19 cellular contexts compared by ENCODE assay signal in genomic region chr4:25568788-25569231, GRCh38.
"Had no signal": no experiment of that assay in that cellular context is flagged by ENCODE, and none has a peak within 500 bp of the region (broad histone marks: within the 10 kb centered on the region; RNA-seq: fewer than 3 reads in every experiment).

No MANE protein-coding gene starts in this region.

- H3K36me3 ChIP-seq: cardiac muscle cell, heart right ventricle, neutrophil, prostate gland, uterus had no signal

- H3K9me3 ChIP-seq: heart right ventricle, neutrophil, prostate gland, testis, uterus had no signal

- H3K27me3 ChIP-seq: cardiac muscle cell, neutrophil, testis, uterus had no signal

- H3K4me3 ChIP-seq: cardiac muscle cell, heart right ventricle, prostate gland, testis, uterus had no signal

- DNase-seq: activated CD4-positive, alpha-beta T cell treated with anti-CD3 and anti-CD28 coated beads, Interleukin-2, amount 50 U/mL, for 48 hours; activated CD4-positive, CD25-positive, alpha-beta regulatory T cell treated with anti-CD3 and anti-CD28 coated beads, Interleukin-2, amount 50 U/mL, for 72 hours; activated naive CD4-positive, alpha-beta T cell treated with Interleukin-2 at 50 U/mL for 16 hours; effector CD8-positive, alpha-beta T cell; heart right ventricle; left ventricle myocardium superior; naive B cell; stimulated activated CD4-positive, alpha-beta T cell treated with anti-CD3 and anti-CD28 coated beads, Interleukin-12 subunit alpha, Interleukin-12 subunit beta, amount 100 ng/mL, for 4 hours; stimulated activated naive CD4-positive, alpha-beta T cell; SW 1271; testis; uterus had no signal

- H3K27ac ChIP-seq: cardiac muscle cell, heart right ventricle, neutrophil, prostate gland, testis, uterus had no signal

- H3K27ac Mint-ChIP-seq: activated T-helper 1 cell treated with anti-CD3 and anti-CD28 coated beads, Interleukin-12 subunit alpha, Interleukin-12 subunit beta, Interleukin-2, Interleukin-4 antibody, amounts not matched to agents 30 ng/mL and 10 ng/mL and 1 ng/mL, durations not matched to agents 14 hours and 24 hours and 36 hours; mesothelial cell of epicardium; naive B cell; T-helper 2 cell treated with Interferon-gamma antibody and Interleukin-4, amounts not matched to agents 5 μg/mL and 100 μg/mL, for 36 hours had no signal

- H3K9me3 Mint-ChIP-seq: activated T-helper 1 cell treated with anti-CD3 and anti-CD28 coated beads, Interleukin-12 subunit alpha, Interleukin-12 subunit beta, Interleukin-2, Interleukin-4 antibody, amounts not matched to agents 30 ng/mL and 10 ng/mL and 1 ng/mL, durations not matched to agents 14 hours and 24 hours and 36 hours; mesothelial cell of epicardium; T-helper 2 cell treated with Interferon-gamma antibody and Interleukin-4, amounts not matched to agents 5 μg/mL and 100 μg/mL, for 36 hours had no signal

- H3K36me3 Mint-ChIP-seq: mesothelial cell of epicardium, naive B cell had no signal

- ATAC-seq: heart right ventricle, left ventricle myocardium superior, sciatic nerve had no signal

- H3K4me1 ChIP-seq: heart right ventricle, prostate gland, testis, uterus had no signal

- H3K4me3 Mint-ChIP-seq: activated T-helper 1 cell treated with anti-CD3 and anti-CD28 coated beads, Interleukin-12 subunit alpha, Interleukin-12 subunit beta, Interleukin-2, Interleukin-4 antibody, amounts not matched to agents 30 ng/mL and 10 ng/mL and 1 ng/mL, durations not matched to agents 14 hours and 24 hours and 36 hours; mesothelial cell of epicardium; naive B cell; T-helper 2 cell treated with Interferon-gamma antibody and Interleukin-4, amounts not matched to agents 5 μg/mL and 100 μg/mL, for 36 hours had no signal

- H3K4me1 Mint-ChIP-seq: mesothelial cell of epicardium, naive B cell had no signal
